In genomic region chr9:136849960-136850865, GRCh38 we compare ENCODE assay signal across 8 cellular contexts. TPM values are rescaled to one million over a fixed set of nuclear protein-coding genes. Genes with fewer than 3 reads are reported as not detected.
DNase-seq lines count a peak whose midpoint lies in the region; ATAC-seq, FAIRE-seq and TF ChIP-seq lines count a peak whose summit lies in the region.

No MANE protein-coding gene starts in this region.

- H3K27ac ChIP-seq in rectal smooth muscle tissue (ENCODE audit: low read depth, low read length) = peak overlapping the region; percentile 33

- no peak; the same call in 1 of the 2 replicates for TF ChIP-seq POLR2A in GM12892 (IDR thresholded peaks at IDR 0.05; ENCODE audit: low read depth, low read length)

- FAIRE-seq in GM12892 (lab: Jason Lieb, UNC) = no peak

- H3K9me3 Mint-ChIP-seq in T-helper 1 cell treated with Interleukin-12 subunit alpha and Interleukin-12 subunit beta and Interleukin-4 antibody, amounts not matched to agents 30 μg/mL and 1 μg/mL, for 36 hours = no peaks in the 10 kb centered on the region

- H3K27me3 Mint-ChIP-seq in T-helper 1 cell treated with Interleukin-12 subunit alpha and Interleukin-12 subunit beta and Interleukin-4 antibody, amounts not matched to agents 30 μg/mL and 1 μg/mL, for 36 hours (ENCODE audit: low read depth) = peaks cover 9% of the 10 kb centered on the region

- ATAC-seq in GM21528 (IDR thresholded peaks at IDR 0.05; ENCODE audit: low FRiP score, unreplicated experiment) = no peak

- peaks cover 7% of the 10 kb centered on the region for H3K4me1 Mint-ChIP-seq in T-helper 1 cell treated with Interleukin-12 subunit alpha and Interleukin-12 subunit beta and Interleukin-4 antibody, amounts not matched to agents 30 μg/mL and 1 μg/mL, for 36 hours (ENCODE audit: low read depth)

- H3K27me3 ChIP-seq in GM06990 (replicated peaks; ENCODE audit: control insufficient read depth, insufficient read depth, low read length) (no peaks in the 10 kb centered on the region), rectal smooth muscle tissue (ENCODE audit: control insufficient read depth, insufficient read depth, low read length) (peaks cover 15% of the 10 kb centered on the region)

- H3K36me3 Mint-ChIP-seq in T-helper 1 cell treated with Interleukin-12 subunit alpha and Interleukin-12 subunit beta and Interleukin-4 antibody, amounts not matched to agents 30 μg/mL and 1 μg/mL, for 36 hours (ENCODE audit: low read depth) = peaks cover 5% of the 10 kb centered on the region

- H3K4me3 ChIP-seq in GM06990 (replicated peaks; ENCODE audit: low read depth, low read length) (peak overlapping the region; percentile 87), fibroblast of the aortic adventitia (ENCODE audit: low read depth, low read length) (peak overlapping the region; percentile 87), rectal smooth muscle tissue (ENCODE audit: low read length) (peak overlapping the region; percentile 90)

- peak overlapping the region; percentile 89 for H3K27ac Mint-ChIP-seq in T-helper 1 cell treated with Interleukin-12 subunit alpha and Interleukin-12 subunit beta and Interleukin-4 antibody, amounts not matched to agents 30 μg/mL and 1 μg/mL, for 36 hours

- no peak for DNase-seq in GM06990 (ENCODE audit: extremely low read depth, insufficient read length)
- DNase-seq in fibroblast of the aortic adventitia (ENCODE audit: low read depth) = no peak
- DNase-seq in GM12892 (ENCODE audit: insufficient read length) = no peak
- DNase-seq in DMS79 (lab: John Stamatoyannopoulos, UW) = no peak
- DNase-seq in NCI-H2029 (lab: John Stamatoyannopoulos, UW) = no peak

- peak overlapping the region; percentile 85 for H3K4me3 Mint-ChIP-seq in T-helper 1 cell treated with Interleukin-12 subunit alpha and Interleukin-12 subunit beta and Interleukin-4 antibody, amounts not matched to agents 30 μg/mL and 1 μg/mL, for 36 hours

- TF ChIP-seq CTCF in GM06990 (IDR thresholded peaks at IDR 0.05; ENCODE audit: insufficient read depth, low read length, poor library complexity, severe bottlenecking) (no peak), fibroblast of the aortic adventitia (IDR thresholded peaks at IDR 0.05; ENCODE audit: insufficient read depth, low read length) (no peak)

- peaks cover 14% of the 10 kb centered on the region for H3K4me1 ChIP-seq in rectal smooth muscle tissue (ENCODE audit: control insufficient read depth, insufficient read depth, low read length)

- peak overlapping the region; percentile 38 for H3K9ac ChIP-seq in rectal smooth muscle tissue (ENCODE audit: low read length)

- H3K36me3 ChIP-seq in GM06990 (ENCODE audit: control insufficient read depth, insufficient read depth, low read length) (peaks cover 19% of the 10 kb centered on the region), rectal smooth muscle tissue (ENCODE audit: control insufficient read depth, insufficient read depth, low read length) (peaks cover 7% of the 10 kb centered on the region)

RNA-seq across cellular contexts. Expression of gene PHPT1, which starts 1.0 kb away (rescaled TPM):
- total RNA-seq in fibroblast of the aortic adventitia (ENCODE audit: low replicate concordance) = 28.7 and 83.2 TPM in 2 replicates
- 113 TPM for polyA plus RNA-seq in GM12892 (2012; ENCODE audit: missing spikeins)

RNA-seq across cellular contexts. Expression of gene MAMDC4, which starts 1.9 kb away (rescaled TPM):
- 0.81 TPM in 1 of 2 replicates, not detected in the other for total RNA-seq in fibroblast of the aortic adventitia (ENCODE audit: low replicate concordance)
- 2.3 TPM for polyA plus RNA-seq in GM12892 (2012; ENCODE audit: missing spikeins)

RNA-seq across cellular contexts. Expression of gene AJM1, which starts 7.9 kb away (rescaled TPM):
- 1.1 and 1.3 TPM in 2 replicates for total RNA-seq in fibroblast of the aortic adventitia (ENCODE audit: low replicate concordance)
- polyA plus RNA-seq in GM12892 (2012; ENCODE audit: missing spikeins) = 0.87 TPM

RNA-seq across cellular contexts. Expression of gene EDF1, which starts 15.9 kb away (rescaled TPM):
- 83.0 and 248 TPM in 2 replicates for total RNA-seq in fibroblast of the aortic adventitia (ENCODE audit: low replicate concordance)
- 382 TPM for polyA plus RNA-seq in GM12892 (2012; ENCODE audit: missing spikeins)

RNA-seq across cellular contexts. Expression of gene TRAF2, which starts 36.1 kb away (rescaled TPM):
- total RNA-seq in fibroblast of the aortic adventitia (ENCODE audit: low replicate concordance) = 5.6 and 7.9 TPM in 2 replicates
- polyA plus RNA-seq in GM12892 (2012; ENCODE audit: missing spikeins) = 14.3 TPM
